Comparison of ENCODE assay signal across 1 cellular context in genomic region chr4:6470502-6471302, GRCh38.
TF ChIP-seq lines count a peak whose summit lies in the region.

No MANE protein-coding gene starts in this region.

TF ChIP-seq in HEK293, 187 proteins besides CTCF, POLR2A, EP300 and RAD21 (continued from another document):
- TF ChIP-seq TSHZ1 (tag by site-specific recombination; IDR thresholded peaks at IDR 0.05; ENCODE audit: borderline replicate concordance), result no peak
- no peak for TF ChIP-seq ZNF404 (tag by site-specific recombination; IDR thresholded peaks at IDR 0.05)
- TF ChIP-seq ZBTB20 (tag by site-specific recombination; IDR thresholded peaks at IDR 0.05), result peak; percentile 81; the same call in 1 of the 2 replicates
